ENCODE assay signal across 8 cellular contexts in the genomic region with DNA sequence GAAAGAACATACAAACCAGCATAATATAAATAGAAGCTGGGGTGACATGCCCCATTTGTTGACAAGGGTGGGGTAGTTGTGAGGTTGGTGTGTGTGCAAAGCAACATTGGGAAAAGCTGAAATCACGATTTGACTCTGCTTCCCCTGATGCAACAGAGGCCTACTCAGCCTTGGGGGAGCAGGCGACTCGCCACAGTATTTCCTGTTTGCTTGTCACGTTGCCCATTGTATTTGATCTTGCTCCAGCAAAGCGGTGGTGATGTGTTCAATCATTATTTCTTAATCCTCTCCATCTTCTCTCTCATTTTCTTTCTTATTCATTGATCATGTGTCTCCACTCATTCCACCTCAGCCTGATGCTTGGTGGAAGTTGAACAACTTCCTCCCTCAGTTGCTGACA.
A peak's percentile ranks its signal among the peaks of the same experiment; 100 is the strongest.
DNase-seq lines count a peak whose midpoint lies in the region; ATAC-seq and TF ChIP-seq lines count a peak whose summit lies in the region.

No MANE protein-coding gene starts in this region.

- H3K36me3 ChIP-seq in Loucy (ENCODE audit: insufficient read depth, low read length): no peaks in the 10 kb centered on the region
- no peaks in the 10 kb centered on the region for H3K36me3 ChIP-seq in lower lobe of right lung
- H3K36me3 ChIP-seq in urinary bladder (ENCODE audit: insufficient read depth): no peaks in the 10 kb centered on the region

- H3K4me1 ChIP-seq in Loucy (ENCODE audit: insufficient read depth, low read length, poor library complexity, severe bottlenecking): no peaks in the 10 kb centered on the region
- H3K4me1 ChIP-seq in lower lobe of right lung: peaks cover 37% of the 10 kb centered on the region
- peaks cover under 1% of the 10 kb centered on the region for H3K4me1 ChIP-seq in urinary bladder (ENCODE audit: insufficient read depth)

- H4K20me1 ChIP-seq in Loucy (ENCODE audit: insufficient read depth, low read length, poor library complexity, severe bottlenecking): no peaks in the 10 kb centered on the region

- ATAC-seq in GM19438 (IDR thresholded peaks at IDR 0.05; ENCODE audit: low read depth, unreplicated experiment) (peak; percentile 59), lower lobe of right lung (peak; percentile 28 to 39)

- H2AFZ ChIP-seq in Loucy (ENCODE audit: low read length): peak overlapping the region; percentile 55

- 62% methylated on average over 5 of the region's 5 CpGs for WGBS in urinary bladder

- no peaks in the 10 kb centered on the region for H3F3A ChIP-seq in Loucy (ENCODE audit: low read depth)

- H3K27me3 ChIP-seq in Loucy (ENCODE audit: insufficient read depth, low read length, poor library complexity, severe bottlenecking) (no peaks in the 10 kb centered on the region), lower lobe of right lung (ENCODE audit: low read depth) (no peaks in the 10 kb centered on the region)

- TF ChIP-seq CTCF in Loucy (conservative IDR thresholded peaks at IDR 0.05; ENCODE audit: low read length): no peak
- no peak for TF ChIP-seq CTCF in lower lobe of right lung (IDR thresholded peaks at IDR 0.05)

- H3K4me2 ChIP-seq in Loucy (ENCODE audit: low read depth, low read length, poor library complexity, severe bottlenecking): no peak overlapping the region

- peak overlapping the region; percentile 63 for H3K27ac ChIP-seq in lower lobe of right lung
- peak overlapping the region; percentile 44 for H3K27ac ChIP-seq in urinary bladder (ENCODE audit: low read depth)

- DNase-seq in activated T-helper 1 cell treated with Interleukin-2 at 50 U/mL for 16 hours (ENCODE audit: low read depth) (peak; percentile 27), lower lobe of right lung (no peak), NCI-H1436 (lab: John Stamatoyannopoulos, UW) (no peak), NCI-H2196 treated with DMSO at 0.1 percent for 48 hours (lab: John Stamatoyannopoulos, UW; ENCODE audit: unreplicated experiment) (no peak), NCI-H748 (lab: John Stamatoyannopoulos, UW; ENCODE audit: unreplicated experiment) (no peak)

- H3K9me2 ChIP-seq in Loucy (replicated peaks; ENCODE audit: low read depth, low read length): no peaks in the 10 kb centered on the region

- H3K9me3 ChIP-seq in Loucy (ENCODE audit: insufficient read depth, low read depth, low read length) (no peaks in the 10 kb centered on the region), lower lobe of right lung (no peaks in the 10 kb centered on the region)

- H3K4me3 ChIP-seq in Loucy (ENCODE audit: low read length, poor library complexity, severe bottlenecking) (no peak overlapping the region), lower lobe of right lung (no peak overlapping the region), urinary bladder (ENCODE audit: low read depth, low read length) (no peak overlapping the region)

- H3K9ac ChIP-seq in Loucy (ENCODE audit: low read depth, low read length, poor library complexity, severe bottlenecking): no peak overlapping the region

- no peaks in the 10 kb centered on the region for H3K79me2 ChIP-seq in Loucy (ENCODE audit: insufficient read depth, low read length)

- intact Hi-C loops in lower lobe of right lung (cut with DNase I): no loop called here
